8 cellular contexts compared by ENCODE assay signal in the genomic region with DNA sequence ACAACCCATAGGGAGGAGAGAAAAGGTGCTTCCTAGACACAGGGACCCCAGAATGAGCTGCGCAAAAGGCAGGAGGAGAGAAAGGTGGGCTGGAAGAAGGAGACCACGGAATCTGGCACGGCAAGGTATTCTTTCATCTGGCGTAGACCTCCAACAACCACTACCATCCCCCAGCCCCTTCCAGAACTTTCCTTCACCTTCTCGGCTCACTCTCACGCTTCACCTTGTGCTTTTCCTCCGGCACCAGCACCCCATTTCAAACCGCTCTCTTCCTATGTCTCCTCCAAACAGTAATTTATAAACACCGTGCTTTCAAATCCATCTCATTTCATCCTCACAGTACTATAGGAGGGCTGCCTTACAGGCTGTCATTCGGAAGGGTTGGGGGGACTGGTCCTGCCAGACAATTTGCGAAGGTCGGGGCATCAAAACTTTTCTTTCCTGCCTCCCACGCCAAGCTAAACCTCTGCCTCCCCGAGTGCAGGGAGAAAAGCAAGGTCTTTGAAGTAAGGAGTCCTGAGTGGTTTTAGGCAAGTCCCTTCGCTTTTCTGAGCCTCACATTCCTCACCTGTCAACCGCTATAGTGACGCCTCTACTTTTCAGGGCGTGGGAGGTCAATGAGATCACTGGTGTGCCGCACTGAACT. TPM values are rescaled to one million over a fixed set of nuclear protein-coding genes. Genes with fewer than 3 reads are reported as not detected.
DNase-seq lines count a peak whose midpoint lies in the region; ATAC-seq and TF ChIP-seq lines count a peak whose summit lies in the region.

No MANE protein-coding gene starts in this region.

- intact Hi-C loops in CD4-positive, alpha-beta memory T cell (cut with micrococcal nuclease) = loop anchor here (1.0 to 5.0 kb wide), 6 partner anchors 15 to 367 kb away; a partner anchor contains a TSS

- no peaks in the 10 kb centered on the region for H3K9me3 Mint-ChIP-seq in CD4-positive, alpha-beta memory T cell
- H3K9me3 Mint-ChIP-seq in nephron progenitor cell = no peaks in the 10 kb centered on the region

- H3K27me3 Mint-ChIP-seq in CD4-positive, alpha-beta memory T cell = no peaks in the 10 kb centered on the region
- peaks cover 10% of the 10 kb centered on the region for H3K27me3 Mint-ChIP-seq in nephron progenitor cell (ENCODE audit: low read depth, poor library complexity)

- H3K9me3 ChIP-seq in CD4-positive, alpha-beta memory T cell (ENCODE audit: control insufficient read depth in 1 of 2, low read length in 2 of 2) = no peaks in the 10 kb centered on the region

- peak overlapping the region; percentile 85 for H3K27ac ChIP-seq in CD4-positive, alpha-beta memory T cell (ENCODE audit: low read depth, low read length)
- H3K27ac ChIP-seq in cingulate gyrus (ENCODE audit: low read depth, low read length) = peak overlapping the region; percentile 92

- H3K4me3 Mint-ChIP-seq in CD4-positive, alpha-beta memory T cell = peak overlapping the region; percentile 98 to 99 (median 99)
- peak overlapping the region; percentile 95 for H3K4me3 Mint-ChIP-seq in nephron progenitor cell

- ATAC-seq in GM18505 (IDR thresholded peaks at IDR 0.05; ENCODE audit: unreplicated experiment) = no peak

- POLR2A ChIA-PET in CD4-positive, alpha-beta memory T cell (lab: Charles Lee; ENCODE audit: partially characterized antibody) = interaction anchor here (1.0 to 4.3 kb wide), 9 partner anchors 13 to 387 kb away, joined by 3 to 53 read pairs (median 5); a partner anchor contains a TSS

- CTCF ChIA-PET in CD4-positive, alpha-beta memory T cell (lab: Charles Lee; ENCODE audit: partially characterized antibody) = interaction anchor here (0.6 to 1.7 kb wide), 2 partner anchors 30 to 377 kb away, joined by 3 to 5 read pairs; no protein-coding TSS in a partner anchor

- no peaks in the 10 kb centered on the region for H3K36me3 ChIP-seq in CD4-positive, alpha-beta memory T cell (ENCODE audit: insufficient read depth, low read length)

- no peak for TF ChIP-seq POLR2A in NB4 (IDR thresholded peaks at IDR 0.05; ENCODE audit: extremely low read depth, insufficient read length)
- TF ChIP-seq POLR2A in GM18505 (IDR thresholded peaks at IDR 0.05; ENCODE audit: borderline replicate concordance, extremely low read depth, insufficient read depth, insufficient read length) = no peak

- H3K27me3 ChIP-seq in CD4-positive, alpha-beta memory T cell (ENCODE audit: insufficient read depth, low read length) = no peaks in the 10 kb centered on the region

- TF ChIP-seq CTCF in NB4 (IDR thresholded peaks at IDR 0.05; ENCODE audit: low read depth, low read length) = no peak
- no peak for TF ChIP-seq CTCF in nephron progenitor cell (IDR thresholded peaks at IDR 0.05)

- H3K36me3 Mint-ChIP-seq in CD4-positive, alpha-beta memory T cell = peaks cover 4 to 18% of the 10 kb centered on the region in 2 donors
- H3K36me3 Mint-ChIP-seq in nephron progenitor cell (ENCODE audit: low read depth) = no peaks in the 10 kb centered on the region

- DNase-seq in CD4-positive, alpha-beta memory T cell = peak in 2 of 5 donors; percentile 62 to 94
- DNase-seq in NB4 (ENCODE audit: low read depth) = no peak
- DNase-seq in nephron progenitor cell = no peak
- no peak for DNase-seq in foreskin melanocyte
- no peak for DNase-seq in effector CD4-positive, alpha-beta T cell
- no peak for DNase-seq in DMS53 (lab: John Stamatoyannopoulos, UW)

- H3K27ac Mint-ChIP-seq in CD4-positive, alpha-beta memory T cell = peak overlapping the region; percentile 95 to 99 (median 98)
- H3K27ac Mint-ChIP-seq in nephron progenitor cell = no peak overlapping the region

- H3K4me1 Mint-ChIP-seq in CD4-positive, alpha-beta memory T cell = peaks cover 32 to 52% (median 41%) of the 10 kb centered on the region in 4 donors
- H3K4me1 Mint-ChIP-seq in nephron progenitor cell = peaks cover 43% of the 10 kb centered on the region

- H3K4me3 ChIP-seq in CD4-positive, alpha-beta memory T cell (ENCODE audit: low read length in 2 of 2) = peak overlapping the region; percentile 88 to 90
- peak overlapping the region; percentile 68 for H3K4me3 ChIP-seq in NB4 (ENCODE audit: low read depth, low read length)

- H3K4me1 ChIP-seq in CD4-positive, alpha-beta memory T cell (ENCODE audit: insufficient read depth, low read length) = peaks cover 39% of the 10 kb centered on the region

RNA-seq across cellular contexts. Expression of a gene that starts 0.9 kb away (rescaled TPM):
- total RNA-seq in CD4-positive, alpha-beta memory T cell = 1 to 10 TPM; 8.0 to 8.6 TPM
- 1 to 10 TPM in 1 of 2 donors, under 1 TPM in 1; 0.88 to 2.6 TPM for polyA plus RNA-seq in CD4-positive, alpha-beta memory T cell

RNA-seq across cellular contexts. Expression of a gene that starts 1.2 kb away (rescaled TPM):
- 10 to 100 TPM; 12.4 to 14.3 TPM for total RNA-seq in CD4-positive, alpha-beta memory T cell
- 1 to 10 TPM in 1 of 2 donors, under 1 TPM in 1; 0.11 to 1.2 TPM for polyA plus RNA-seq in CD4-positive, alpha-beta memory T cell

RNA-seq across cellular contexts. Expression of a gene that starts 48.1 kb away (rescaled TPM):
- 10 to 100 TPM; 27.6 to 31.2 TPM for total RNA-seq in CD4-positive, alpha-beta memory T cell
- 10 to 100 TPM; 47.6 to 66.9 TPM for polyA plus RNA-seq in CD4-positive, alpha-beta memory T cell
